8 cellular contexts compared by ENCODE assay signal in genomic region chr11:111539426-111540113, GRCh38. TPM values are rescaled to one million over a fixed set of nuclear protein-coding genes. Genes with fewer than 3 reads are reported as not detected.
DNase-seq lines count a peak whose midpoint lies in the region; ATAC-seq and TF ChIP-seq lines count a peak whose summit lies in the region.

No MANE protein-coding gene starts in this region.

- no peaks in the 10 kb centered on the region for H3K36me3 Mint-ChIP-seq in CD4-positive, CD25-positive, alpha-beta regulatory T cell
- no peaks in the 10 kb centered on the region for H3K36me3 Mint-ChIP-seq in effector memory CD8-positive, alpha-beta T cell (ENCODE audit: insufficient read depth)

- intact Hi-C loops in ovary (cut with DNase I), result no loop called here

- TF ChIP-seq EP300 in ovary (IDR thresholded peaks at IDR 0.05), result no peak

- TF ChIP-seq POLR2A in ovary (IDR thresholded peaks at IDR 0.05), result no peak

- H3K36me3 ChIP-seq in CD4-positive, CD25-positive, alpha-beta regulatory T cell (ENCODE audit: control insufficient read depth, insufficient read depth, low read length), result no peaks in the 10 kb centered on the region
- H3K36me3 ChIP-seq in ovary, result no peaks in the 10 kb centered on the region

- 70 to 78% (median 73%) methylated on average over 9 of the region's 9 CpGs for WGBS in ovary, 3 donors

- peak overlapping the region; percentile 81 to 92 (median 88) for H3K4me3 Mint-ChIP-seq in CD4-positive, CD25-positive, alpha-beta regulatory T cell
- H3K4me3 Mint-ChIP-seq in effector memory CD8-positive, alpha-beta T cell, result peak overlapping the region in 1 of 2 donors; percentile 44

- H3K9me3 ChIP-seq in CD4-positive, CD25-positive, alpha-beta regulatory T cell (ENCODE audit: control insufficient read depth in 2 of 2, low read length in 2 of 2), result no peaks in the 10 kb centered on the region
- no peaks in the 10 kb centered on the region for H3K9me3 ChIP-seq in ovary

- peak in 2 of 3 donors; percentile 55 to 82 for DNase-seq in CD4-positive, CD25-positive, alpha-beta regulatory T cell
- DNase-seq in NCI-H524 (lab: John Stamatoyannopoulos, UW) (peak; percentile 36 to 69), ovary (no peak), NCI-H345 (lab: John Stamatoyannopoulos, UW) (no peak)
- no peak for DNase-seq in effector memory CD8-positive, alpha-beta T cell

- peaks cover 19% of the 10 kb centered on the region for H3K27me3 Mint-ChIP-seq in CD4-positive, CD25-positive, alpha-beta regulatory T cell
- H3K27me3 Mint-ChIP-seq in effector memory CD8-positive, alpha-beta T cell, result peaks cover 86 to 94% of the 10 kb centered on the region in 2 donors

- H3K27ac ChIP-seq in CD4-positive, CD25-positive, alpha-beta regulatory T cell (ENCODE audit: insufficient read depth, low read length, poor library complexity, severe bottlenecking), result peak overlapping the region; percentile 73
- H3K27ac ChIP-seq in ovary, result peak overlapping the region in 1 of 2 donors; percentile 75

- peak; percentile 76 to 79 for ATAC-seq in CD4-positive, CD25-positive, alpha-beta regulatory T cell (ENCODE audit: low read depth in 2 of 2)
- peak; percentile 63 for ATAC-seq in effector memory CD8-positive, alpha-beta T cell (replicated peaks)
- ATAC-seq in HG03520 (IDR thresholded peaks at IDR 0.05; ENCODE audit: unreplicated experiment) (no peak), HG03280 (IDR thresholded peaks at IDR 0.05; ENCODE audit: unreplicated experiment) (no peak), HG02840 (IDR thresholded peaks at IDR 0.05; ENCODE audit: low FRiP score, unreplicated experiment) (no peak)

- peaks cover 2% of the 10 kb centered on the region for H3K27me3 ChIP-seq in CD4-positive, CD25-positive, alpha-beta regulatory T cell (ENCODE audit: control insufficient read depth, insufficient read depth, low read length)
- H3K27me3 ChIP-seq in ovary, result no peaks in the 10 kb centered on the region

- H3K27ac Mint-ChIP-seq in CD4-positive, CD25-positive, alpha-beta regulatory T cell, result peak overlapping the region; percentile 75 to 90 (median 87)
- peak overlapping the region in 1 of 2 donors; percentile 76 for H3K27ac Mint-ChIP-seq in effector memory CD8-positive, alpha-beta T cell

- no peak for TF ChIP-seq CTCF in ovary (IDR thresholded peaks at IDR 0.05)

- H3K4me1 Mint-ChIP-seq in CD4-positive, CD25-positive, alpha-beta regulatory T cell, result peaks cover 14 to 34% (median 18%) of the 10 kb centered on the region in 4 donors
- peaks cover 18% of the 10 kb centered on the region in 2 donors for H3K4me1 Mint-ChIP-seq in effector memory CD8-positive, alpha-beta T cell (ENCODE audit: low read depth in 2 of 2)

- H3K4me3 ChIP-seq in CD4-positive, CD25-positive, alpha-beta regulatory T cell (ENCODE audit: low read depth, low read length), result peak overlapping the region; percentile 70
- H3K4me3 ChIP-seq in ovary, result peak overlapping the region; percentile 61

- H3K9me3 Mint-ChIP-seq in CD4-positive, CD25-positive, alpha-beta regulatory T cell, result peaks cover 0 to 1% (median 0%) of the 10 kb centered on the region in 7 donors
- no peaks in the 10 kb centered on the region for H3K9me3 Mint-ChIP-seq in effector memory CD8-positive, alpha-beta T cell

- H3K4me1 ChIP-seq in CD4-positive, CD25-positive, alpha-beta regulatory T cell (ENCODE audit: control insufficient read depth, insufficient read depth, low read length, poor library complexity, severe bottlenecking), result peaks cover 30% of the 10 kb centered on the region
- H3K4me1 ChIP-seq in ovary (ENCODE audit: insufficient read depth), result no peaks in the 10 kb centered on the region

RNA-seq across cellular contexts. Expression of gene LAYN, which starts 0.9 kb away (rescaled TPM):
- total RNA-seq in CD4-positive, CD25-positive, alpha-beta regulatory T cell, result 15.8 TPM
- polyA plus RNA-seq in CD4-positive, CD25-positive, alpha-beta regulatory T cell, result 10 to 100 TPM in 2 of 4 donors, 1 to 10 TPM in 2; 6.2 to 17.9 (median 10.1) TPM
- 10 to 100 TPM; 17.8 to 45.7 (median 29.1) TPM for total RNA-seq in ovary
- polyA plus RNA-seq in ovary, result 10 to 100 TPM; 24.8 to 40.6 TPM

RNA-seq across cellular contexts. Expression of gene HOATZ, which starts 25.0 kb away (rescaled TPM):
- total RNA-seq in CD4-positive, CD25-positive, alpha-beta regulatory T cell, result not detected
- polyA plus RNA-seq in CD4-positive, CD25-positive, alpha-beta regulatory T cell, result not detected
- total RNA-seq in ovary, result 10 to 100 TPM in 1 of 7 donors, 1 to 10 TPM in 4, not detected in 2; 1.7 to 30.8 (median 2.0) TPM
- under 1 TPM in 1 of 2 donors, not detected in 1; 0.34 TPM for polyA plus RNA-seq in ovary

RNA-seq across cellular contexts. Expression of gene BTG4, which starts 27.4 kb away (rescaled TPM):
- not detected for total RNA-seq in CD4-positive, CD25-positive, alpha-beta regulatory T cell
- polyA plus RNA-seq in CD4-positive, CD25-positive, alpha-beta regulatory T cell, result under 1 TPM in 1 of 4 donors, not detected in 3; 0.23 TPM
- total RNA-seq in ovary, result under 1 TPM in 1 of 7 donors, not detected in 6; 0.34 TPM
- polyA plus RNA-seq in ovary, result not detected

Comparison
In these comparisons a context has a peak if more than half of its experiments do, and no peak if none do; other contexts are left out.
1. ATAC-seq: peak in CD4-positive, CD25-positive, alpha-beta regulatory T cell (2 of 2) and effector memory CD8-positive, alpha-beta T cell (single experiment); none in HG03520 (single experiment), HG03280 (single experiment) and HG02840 (single experiment).
2. DNase-seq: peak in CD4-positive, CD25-positive, alpha-beta regulatory T cell (2 of 3) and NCI-H524 (2 of 2); none in effector memory CD8-positive, alpha-beta T cell (0 of 3), ovary (0 of 5) and NCI-H345 (single experiment).